8 cellular contexts compared by ENCODE assay signal in the genomic region with DNA sequence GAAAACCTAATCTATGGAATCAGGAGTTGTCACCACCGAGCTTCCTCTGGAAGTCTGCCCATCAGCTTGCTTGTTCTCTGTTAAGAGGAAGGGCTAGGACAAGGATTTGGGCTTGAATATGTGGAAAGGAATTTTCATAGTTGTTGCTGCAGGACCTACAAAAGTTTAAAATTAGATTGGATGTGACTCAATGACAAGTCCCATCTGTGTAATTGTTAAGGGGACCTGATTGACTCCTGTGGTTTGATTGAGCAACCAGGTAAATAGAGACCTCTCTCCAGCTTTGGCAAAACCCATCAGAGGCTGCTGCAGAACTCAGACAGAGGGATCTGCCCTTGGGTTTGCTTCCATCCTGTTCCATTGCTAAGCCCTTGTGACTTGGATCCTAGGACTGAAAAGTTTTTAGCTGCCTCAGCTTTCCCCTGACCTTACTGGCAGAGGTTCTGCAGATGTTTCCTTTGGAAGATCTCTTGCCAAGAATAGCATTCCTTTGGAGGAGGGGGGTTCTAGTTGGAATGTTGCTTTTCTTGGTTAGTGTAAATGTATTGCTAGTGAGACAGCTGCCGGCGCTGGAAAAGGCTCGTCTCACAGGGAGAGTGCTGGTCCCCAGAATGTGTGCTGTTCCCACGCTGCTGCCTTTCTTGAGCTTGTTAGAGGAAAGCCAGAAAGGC. TPM values are rescaled to one million over a fixed set of nuclear protein-coding genes. Genes with fewer than 3 reads are reported as not detected.
DNase-seq lines count a peak whose midpoint lies in the region; ATAC-seq and TF ChIP-seq lines count a peak whose summit lies in the region.

No MANE protein-coding gene starts in this region.

- H3K27ac ChIP-seq in epithelial cell of prostate (peak overlapping the region; percentile 75), uterus (peak overlapping the region; percentile 46 to 62)

- H3K9me3 Mint-ChIP-seq in activated naive CD4-positive, alpha-beta T cell treated with anti-CD3 and anti-CD28 coated beads, Interleukin-2, amount 50 U/mL, for 24 hours = no peaks in the 10 kb centered on the region
- H3K9me3 Mint-ChIP-seq in effector memory CD8-positive, alpha-beta T cell = no peaks in the 10 kb centered on the region

- intact Hi-C loops in uterus (cut with DNase I; ENCODE audit: low total_unique reads) = no loop called here

- no peak overlapping the region for H3K4me3 ChIP-seq in uterus

- no peaks in the 10 kb centered on the region for H3K4me1 ChIP-seq in uterus

- peak overlapping the region; percentile 41 for H3K27ac Mint-ChIP-seq in activated naive CD4-positive, alpha-beta T cell treated with anti-CD3 and anti-CD28 coated beads, Interleukin-2, amount 50 U/mL, for 24 hours
- H3K27ac Mint-ChIP-seq in effector memory CD8-positive, alpha-beta T cell = no peak overlapping the region

- no peak for TF ChIP-seq POLR2A in uterus (IDR thresholded peaks at IDR 0.05)

- no peaks in the 10 kb centered on the region for H3K9me3 ChIP-seq in uterus

- no peak for DNase-seq in activated naive CD4-positive, alpha-beta T cell (lab: John Stamatoyannopoulos, UW)
- no peak for DNase-seq in epithelial cell of prostate (ENCODE audit: low read depth, low spot score)
- DNase-seq in middle frontal gyrus (ENCODE audit: extremely low spot score, low spot score) = peak; percentile 6
- peak in 1 of 2 donors; percentile 35 for DNase-seq in uterus
- DNase-seq in CD1c-positive myeloid dendritic cell (ENCODE audit: extremely low spot score) = no peak
- DNase-seq in effector memory CD8-positive, alpha-beta T cell = no peak

- H3K27me3 ChIP-seq in uterus = no peaks in the 10 kb centered on the region

- H3K4me3 Mint-ChIP-seq in activated naive CD4-positive, alpha-beta T cell treated with anti-CD3 and anti-CD28 coated beads, Interleukin-2, amount 50 U/mL, for 24 hours = no peak overlapping the region
- no peak overlapping the region for H3K4me3 Mint-ChIP-seq in effector memory CD8-positive, alpha-beta T cell

- peaks cover 12% of the 10 kb centered on the region for H3K4me1 Mint-ChIP-seq in activated naive CD4-positive, alpha-beta T cell treated with anti-CD3 and anti-CD28 coated beads, Interleukin-2, amount 50 U/mL, for 24 hours
- H3K4me1 Mint-ChIP-seq in effector memory CD8-positive, alpha-beta T cell (ENCODE audit: low read depth in 2 of 2) = peaks cover 0 to 9% of the 10 kb centered on the region in 2 donors

- ATAC-seq in GM18870 (IDR thresholded peaks at IDR 0.05; ENCODE audit: unreplicated experiment) = no peak
- no peak for ATAC-seq in effector memory CD8-positive, alpha-beta T cell (replicated peaks)

- H3K27me3 Mint-ChIP-seq in activated naive CD4-positive, alpha-beta T cell treated with anti-CD3 and anti-CD28 coated beads, Interleukin-2, amount 50 U/mL, for 24 hours = no peaks in the 10 kb centered on the region
- no peaks in the 10 kb centered on the region for H3K27me3 Mint-ChIP-seq in effector memory CD8-positive, alpha-beta T cell

- no peak for TF ChIP-seq CTCF in uterus (IDR thresholded peaks at IDR 0.05)

- H3K36me3 Mint-ChIP-seq in activated naive CD4-positive, alpha-beta T cell treated with anti-CD3 and anti-CD28 coated beads, Interleukin-2, amount 50 U/mL, for 24 hours = peaks cover 16% of the 10 kb centered on the region
- H3K36me3 Mint-ChIP-seq in effector memory CD8-positive, alpha-beta T cell (ENCODE audit: insufficient read depth) = peaks cover 67% of the 10 kb centered on the region

- H3K36me3 ChIP-seq in uterus = no peaks in the 10 kb centered on the region

RNA-seq across cellular contexts. Expression of gene SF3B3, which starts 50.0 kb away (rescaled TPM):
- 100 to 1,000 TPM in 2 of 4 donors, 10 to 100 TPM in 2; 24.3 to 244 (median 145) TPM for total RNA-seq in uterus

RNA-seq across cellular contexts. Expression of gene COG4, which starts 50.2 kb away (rescaled TPM):
- 100 to 1,000 TPM in 1 of 4 donors, 10 to 100 TPM in 3; 33.3 to 137 (median 67.1) TPM for total RNA-seq in uterus
